Comparison of ENCODE assay signal across 8 cellular contexts in the genomic region with DNA sequence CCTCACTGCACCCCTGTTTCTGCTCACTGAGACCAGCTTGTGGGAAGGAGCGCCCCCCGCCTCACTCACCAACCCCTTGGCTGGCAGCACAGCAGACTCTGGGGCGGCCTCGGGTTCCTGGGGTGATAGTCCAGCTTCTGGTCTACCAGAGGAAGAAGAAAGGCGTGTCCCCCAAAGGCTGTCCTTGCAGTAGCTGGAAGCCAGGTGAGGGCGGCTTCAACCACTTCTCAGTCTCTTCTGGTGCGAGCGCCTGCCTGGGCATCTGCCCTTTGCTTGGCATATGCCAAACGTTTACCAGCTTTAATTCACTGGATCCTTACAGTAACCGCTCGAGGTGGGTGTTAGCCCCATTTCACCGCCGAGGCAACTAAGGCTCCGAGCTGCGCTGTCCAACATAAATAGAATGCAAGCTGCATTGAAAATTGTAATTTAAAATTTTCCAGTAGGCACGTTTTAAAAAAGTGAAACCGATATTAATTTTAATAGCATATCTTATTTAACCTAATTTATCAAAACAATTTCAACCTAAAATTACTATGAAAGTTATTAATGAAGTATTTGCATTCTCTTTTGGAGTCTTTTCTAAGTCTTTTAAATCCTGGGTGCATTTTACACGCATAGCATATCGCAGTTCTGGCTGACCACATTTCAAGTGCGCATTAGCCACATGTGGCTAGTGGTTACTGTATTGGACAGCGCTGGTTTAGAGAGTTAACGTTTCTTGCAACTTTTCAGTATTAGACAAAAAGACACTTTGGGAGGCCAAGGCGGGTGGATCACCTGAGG. TPM values are rescaled to one million over a fixed set of nuclear protein-coding genes. Genes with fewer than 3 reads are reported as not detected.
A peak's percentile ranks its signal among the peaks of the same experiment; 100 is the strongest.
DNase-seq lines count a peak whose midpoint lies in the region; ATAC-seq and TF ChIP-seq lines count a peak whose summit lies in the region.

No MANE protein-coding gene starts in this region.

- 27% methylated on average over 23 of the region's 23 CpGs for WGBS in right cardiac atrium

- peak overlapping the region; percentile 88 for H3K4me3 ChIP-seq in AG10803 (ENCODE audit: low read length)
- peak overlapping the region; percentile 71 for H3K4me3 ChIP-seq in right cardiac atrium (ENCODE audit: low read length)
- H3K4me3 ChIP-seq in gastrocnemius medialis = peak overlapping the region; percentile 77 to 94 (median 88)

- no peak for DNase-seq in AG10803 (ENCODE audit: low read depth)
- DNase-seq in NCI-H226 = peak; percentile 19
- DNase-seq in activated naive CD8-positive, alpha-beta T cell treated with anti-CD3 and anti-CD28 coated beads, Interleukin-2, amount 50 U/mL, for 24 hours = no peak
- no peak for DNase-seq in right cardiac atrium
- peak; percentile 14 to 52 for DNase-seq in gastrocnemius medialis
- no peak for DNase-seq in D341Med (ENCODE audit: low spot score)

- in situ Hi-C loops in gastrocnemius medialis (cut with MboI; ENCODE audit: low sequenced_read_pairs in 4 of 4) = loop anchor here in 1 of 4 donors (25.0 kb wide), 1 partner anchor 365 kb away; a partner anchor contains a TSS

- no peaks in the 10 kb centered on the region for H3K36me3 ChIP-seq in gastrocnemius medialis

- H3K4me3 Mint-ChIP-seq in activated naive CD8-positive, alpha-beta T cell treated with anti-CD3 and anti-CD28 coated beads, Interleukin-2, amount 50 U/mL, for 24 hours = peak overlapping the region; percentile 92

- no peaks in the 10 kb centered on the region for H3K27me3 Mint-ChIP-seq in activated naive CD8-positive, alpha-beta T cell treated with anti-CD3 and anti-CD28 coated beads, Interleukin-2, amount 50 U/mL, for 24 hours

- H3K4me1 ChIP-seq in right cardiac atrium (ENCODE audit: control insufficient read depth, insufficient read depth, low read length) (no peaks in the 10 kb centered on the region), gastrocnemius medialis (peaks cover 39 to 42% of the 10 kb centered on the region in 2 donors)

- H3K9me3 Mint-ChIP-seq in activated naive CD8-positive, alpha-beta T cell treated with anti-CD3 and anti-CD28 coated beads, Interleukin-2, amount 50 U/mL, for 24 hours = no peaks in the 10 kb centered on the region

- intact Hi-C loops in right cardiac atrium (cut with DNase I) = no loop called here
- intact Hi-C loops in gastrocnemius medialis (cut with DNase I; ENCODE audit: low total_unique reads) = loop anchor here (1.0 to 10.0 kb wide), 5 partner anchors 65 to 758 kb away; a partner anchor contains a TSS

- H3K4me1 Mint-ChIP-seq in activated naive CD8-positive, alpha-beta T cell treated with anti-CD3 and anti-CD28 coated beads, Interleukin-2, amount 50 U/mL, for 24 hours = peaks cover 36% of the 10 kb centered on the region

- no peaks in the 10 kb centered on the region for H3K27me3 ChIP-seq in right cardiac atrium (ENCODE audit: control insufficient read depth, insufficient read depth)
- no peaks in the 10 kb centered on the region for H3K27me3 ChIP-seq in gastrocnemius medialis

- H3K27ac ChIP-seq in right cardiac atrium (ENCODE audit: low read length) = peak overlapping the region; percentile 93
- H3K27ac ChIP-seq in gastrocnemius medialis = peak overlapping the region; percentile 90 to 98 (median 94)

- ATAC-seq in GM18505 (IDR thresholded peaks at IDR 0.05; ENCODE audit: unreplicated experiment) (peak; percentile 11), HG03025 (IDR thresholded peaks at IDR 0.05; ENCODE audit: low FRiP score, unreplicated experiment) (peak; percentile 23), right cardiac atrium (peak; percentile 29 to 46), gastrocnemius medialis (peak; percentile 30 to 35)
- peak; percentile 12 for ATAC-seq in activated naive CD8-positive, alpha-beta T cell treated with anti-CD3 and anti-CD28 coated beads, Interleukin-2, amount 50 U/mL, for 24 hours

- H3K27ac Mint-ChIP-seq in activated naive CD8-positive, alpha-beta T cell treated with anti-CD3 and anti-CD28 coated beads, Interleukin-2, amount 50 U/mL, for 24 hours = peak overlapping the region; percentile 90

- H3K9me3 ChIP-seq in right cardiac atrium (ENCODE audit: control insufficient read depth, low read length) (no peaks in the 10 kb centered on the region), gastrocnemius medialis (no peaks in the 10 kb centered on the region)

- TF ChIP-seq CTCF in AG10803 (conservative IDR thresholded peaks at IDR 0.05; ENCODE audit: low read length) (no peak), gastrocnemius medialis (IDR thresholded peaks at IDR 0.05 in 4 of 5, conservative IDR thresholded peaks at IDR 0.05 in 1 of 5) (peak in 1 of 5 experiments; percentile 23)

- peaks cover 4% of the 10 kb centered on the region for H3K36me3 Mint-ChIP-seq in activated naive CD8-positive, alpha-beta T cell treated with anti-CD3 and anti-CD28 coated beads, Interleukin-2, amount 50 U/mL, for 24 hours (ENCODE audit: low read depth)

- no peak for TF ChIP-seq POLR2A in GM18505 (IDR thresholded peaks at IDR 0.05; ENCODE audit: borderline replicate concordance, extremely low read depth, insufficient read depth, insufficient read length)
- no peak for TF ChIP-seq POLR2A in gastrocnemius medialis (IDR thresholded peaks at IDR 0.05)

RNA-seq across cellular contexts. Expression of a gene that starts 0.9 kb away (rescaled TPM):
- total RNA-seq in right cardiac atrium = 10 to 100 TPM; 54.2 to 86.2 (median 66.2) TPM
- 54.1 TPM for polyA plus RNA-seq in right cardiac atrium
- total RNA-seq in gastrocnemius medialis = 10 to 100 TPM; 13.5 to 35.8 (median 21.8) TPM

Comparison
In these comparisons a context has a peak if more than half of its experiments do, and no peak if none do; other contexts are left out.
1. DNase-seq: peak in NCI-H226 (single experiment) and gastrocnemius medialis (2 of 2); none in AG10803 (single experiment), activated naive CD8-positive, alpha-beta T cell treated with anti-CD3 and anti-CD28 coated beads, Interleukin-2, amount 50 U/mL, for 24 hours (single experiment), right cardiac atrium (0 of 3) and D341Med (single experiment).
2. Peak in every context shown above with its lines, with median percentiles within 50 percentile points of each other: H3K4me3 ChIP-seq and ATAC-seq.